Comparison of ENCODE assay signal across 8 cellular contexts in genomic region chr12:51926718-51927117, GRCh38. TPM values are rescaled to one million over a fixed set of nuclear protein-coding genes. Genes with fewer than 3 reads are reported as not detected.
DNase-seq lines count a peak whose midpoint lies in the region; ATAC-seq and TF ChIP-seq lines count a peak whose summit lies in the region.

No MANE protein-coding gene starts in this region.

- H4K8ac ChIP-seq in trophoblast cell (ENCODE audit: low read depth, low read length) = no peak overlapping the region

- no peaks in the 10 kb centered on the region for H3K36me3 ChIP-seq in HCT116 (ENCODE audit: control insufficient read depth in 1 of 2, insufficient read depth in 2 of 2, low read length in 2 of 2)
- no peaks in the 10 kb centered on the region for H3K36me3 ChIP-seq in WERI-Rb-1
- H3K36me3 ChIP-seq in trophoblast cell (ENCODE audit: control insufficient read depth in 1 of 2, insufficient read depth in 2 of 2, low read length in 2 of 2) = no peaks in the 10 kb centered on the region

- RAD21 ChIA-PET in HCT116 (lab: Charles Lee; ENCODE audit: low non-redundant PET in 1 of 2, low total read pairs in 2 of 2, uncharacterized antibody in 2 of 2, unreplicated experiment in 2 of 2) = no interaction called here

- CTCF ChIA-PET in AG04450 (lab: Charles Lee) (interaction anchor here (0.6 to 1.6 kb wide), 7 partner anchors 8 to 107 kb away, joined by 3 to 5 read pairs (median 3); no protein-coding TSS in a partner anchor), HCT116 (lab: Charles Lee) (interaction anchor here (1.1 kb wide), 1 partner anchor 33 kb away, joined by 3 read pairs; no protein-coding TSS in a partner anchor)

- no peak overlapping the region for H2AK5ac ChIP-seq in trophoblast cell (ENCODE audit: low read length)

- BruUV-seq in HCT116 (replicated peaks; lab: Mats Ljungman, UMichigan) = no TSS peak

- H3K27ac ChIP-seq in AG04450 (ENCODE audit: low read depth, low read length) (no peak overlapping the region), HCT116 (ENCODE audit: low read depth, low read length) (no peak overlapping the region), WERI-Rb-1 (no peak overlapping the region), trophoblast cell (ENCODE audit: low read depth, low read length) (no peak overlapping the region)

- H3K27me3 ChIP-seq in AG04450 (ENCODE audit: control insufficient read depth, insufficient read depth, low read length) (peaks cover 8% of the 10 kb centered on the region), HCT116 (ENCODE audit: insufficient read depth, low read length) (no peaks in the 10 kb centered on the region), WERI-Rb-1 (ENCODE audit: insufficient read depth, low read depth, severe bottlenecking) (no peaks in the 10 kb centered on the region), trophoblast cell (ENCODE audit: insufficient read depth, low read length) (no peaks in the 10 kb centered on the region)

- H4K91ac ChIP-seq in trophoblast cell (ENCODE audit: low read depth, low read length) = no peak overlapping the region

- no peak for TF ChIP-seq POLR2A in HCT116 (IDR thresholded peaks at IDR 0.05; ENCODE audit: borderline replicate concordance, extremely low read depth, insufficient read depth, insufficient read length)

- no peaks in the 10 kb centered on the region for H3K79me2 ChIP-seq in HCT116 (ENCODE audit: insufficient read depth, low read length)
- no peaks in the 10 kb centered on the region for H3K79me2 ChIP-seq in trophoblast cell (ENCODE audit: control insufficient read depth, insufficient read depth, low read length, poor library complexity)

- H4K12ac ChIP-seq in trophoblast cell (ENCODE audit: low read depth, low read length) = no peak overlapping the region

- H2BK5ac ChIP-seq in trophoblast cell (ENCODE audit: low read depth, low read length, poor library complexity) = no peak overlapping the region

- no peaks in the 10 kb centered on the region for H4K20me1 ChIP-seq in HCT116 (ENCODE audit: insufficient read depth)

- H3K4me3 ChIP-seq in AG04450 (ENCODE audit: low read depth, low read length) (no peak overlapping the region), HCT116 (replicated peaks in 1 of 2; ENCODE audit: low read depth in 1 of 2, low read length in 2 of 2) (no peak overlapping the region), WERI-Rb-1 (ENCODE audit: low read depth, low read length) (no peak overlapping the region), trophoblast cell (ENCODE audit: low read depth, low read length) (no peak overlapping the region)

- peaks cover 0 to 12% of the 10 kb centered on the region in 2 experiments; a peak in 1 of 4 replicates for H3K4me1 ChIP-seq in HCT116 (ENCODE audit: control insufficient read depth in 1 of 2, insufficient read depth in 2 of 2, low read length in 2 of 2)
- peaks cover 8 to 15% of the 10 kb centered on the region in 2 experiments for H3K4me1 ChIP-seq in trophoblast cell (ENCODE audit: control insufficient read depth in 1 of 2, insufficient read depth in 2 of 2, low read length in 2 of 2)

- ATAC-seq in HCT116 (peak; percentile 70), HG03025 (IDR thresholded peaks at IDR 0.05; ENCODE audit: low FRiP score, unreplicated experiment) (no peak), GM19467 (IDR thresholded peaks at IDR 0.05; ENCODE audit: unreplicated experiment) (no peak)

- no peak overlapping the region for H2BK120ac ChIP-seq in trophoblast cell (ENCODE audit: insufficient read depth, low read length, poor library complexity)

- H2AFZ ChIP-seq in HCT116 (ENCODE audit: low read depth, low read length, poor library complexity, severe bottlenecking) (no peak overlapping the region), trophoblast cell (ENCODE audit: insufficient read depth, low read length, poor library complexity) (no peak overlapping the region)

- WGBS in trophoblast cell (ENCODE audit: extremely low coverage, insufficient coverage, insufficient read length) = no CpG with 5 or more reads among the region's 2 CpGs

- no peak overlapping the region for H3K23ac ChIP-seq in trophoblast cell (ENCODE audit: low read length)

- no peaks in the 10 kb centered on the region for H3K9me2 ChIP-seq in HCT116 (ENCODE audit: insufficient read depth)

- POLR2A ChIA-PET in AG04450 (lab: Yijun Ruan, JAX) (no interaction called here), HCT116 (lab: Charles Lee) (no interaction called here)

- H3K4me2 ChIP-seq in HCT116 (ENCODE audit: low read length) = no peak overlapping the region
- H3K4me2 ChIP-seq in trophoblast cell (ENCODE audit: low read length) = no peak overlapping the region

- intact Hi-C loops in HCT116 (cut with micrococcal nuclease) = loop anchor here (1.0 kb wide), 1 partner anchor 54 kb away; no protein-coding TSS in a partner anchor

- H3K79me1 ChIP-seq in trophoblast cell (ENCODE audit: low read length) = peaks cover 7% of the 10 kb centered on the region

- TF ChIP-seq CTCF in AG04450 (IDR thresholded peaks at IDR 0.05; ENCODE audit: low read depth, low read length) = peak; percentile 56
- TF ChIP-seq CTCF in HCT116 (IDR thresholded peaks at IDR 0.05 in 2 of 3, conservative IDR thresholded peaks at IDR 0.05 in 1 of 3; ENCODE audit: borderline replicate concordance in 1 of 3, insufficient read depth in 1 of 3, low read depth in 2 of 3, low read length in 2 of 3) = peak; percentile 64 to 75 (median 72); a peak in 5 of 6 replicates
- peak; percentile 60 for TF ChIP-seq CTCF in WERI-Rb-1 (IDR thresholded peaks at IDR 0.05; ENCODE audit: low read depth, low read length)

- H3K4ac ChIP-seq in trophoblast cell (ENCODE audit: low read depth, low read length) = no peak overlapping the region

- DNase-seq in AG04450 (ENCODE audit: low read depth, low spot score) (no peak), HCT116 (ENCODE audit: low read depth, low spot score) (peak; percentile 48), WERI-Rb-1 (peak; percentile 48), trophoblast cell (peak; percentile 56 to 76), hepatic stellate cell (ENCODE audit: low spot score) (no peak)
- DNase-seq in effector CD8-positive, alpha-beta T cell (lab: John Stamatoyannopoulos, UW) = peak; percentile 20

- H3K9me3 ChIP-seq in AG04450 (ENCODE audit: control insufficient read depth, insufficient read depth, low read length) = no peaks in the 10 kb centered on the region
- no peaks in the 10 kb centered on the region for H3K9me3 ChIP-seq in HCT116 (ENCODE audit: control insufficient read depth in 1 of 2, insufficient read depth in 1 of 2, low read depth in 1 of 2, low read length in 2 of 2)
- no peaks in the 10 kb centered on the region for H3K9me3 ChIP-seq in WERI-Rb-1 (ENCODE audit: severe bottlenecking)
- H3K9me3 ChIP-seq in trophoblast cell (ENCODE audit: insufficient read depth, low read depth, low read length) = no peaks in the 10 kb centered on the region

- no peak overlapping the region for H3K9ac ChIP-seq in HCT116 (ENCODE audit: low read length)
- no peak overlapping the region for H3K9ac ChIP-seq in trophoblast cell (ENCODE audit: low read length)

- TF ChIP-seq RAD21 in HCT116 (IDR thresholded peaks at IDR 0.05; ENCODE audit: low read depth) = peak; percentile 73

- H3K14ac ChIP-seq in trophoblast cell (ENCODE audit: low read length) = no peak overlapping the region

- no peak overlapping the region for H2BK12ac ChIP-seq in trophoblast cell (ENCODE audit: low read length)

- no peak overlapping the region for H3K18ac ChIP-seq in trophoblast cell (ENCODE audit: low read length)

TF ChIP-seq in HCT116, 20 proteins besides CTCF, POLR2A, EP300 and RAD21 (continues in another document):
- TF ChIP-seq ZBTB33 (IDR thresholded peaks at IDR 0.05; ENCODE audit: extremely low read depth, insufficient replicate concordance, low read length) (no peak), FOSL1 (IDR thresholded peaks at IDR 0.05; ENCODE audit: low read depth) (no peak), SP1 (IDR thresholded peaks at IDR 0.05; ENCODE audit: low read depth) (no peak)

RNA-seq across cellular contexts. Expression of gene ACVRL1, which starts 19.4 kb away (rescaled TPM):
- 11.1 and 13.4 TPM in 2 replicates for polyA plus RNA-seq in AG04450 (2011; rRNA removed)
- 22.7 and 24.7 TPM in 2 replicates for polyA minus RNA-seq in AG04450 (2011; rRNA and poly(A)+ RNA removed)
- total RNA-seq in HCT116 (2021; ENCODE audit: unreplicated experiment) = 2.5 TPM
- polyA plus RNA-seq in HCT116 (2012) = 1.6 and 1.8 TPM in 2 replicates
- 2.8 and 3.1 TPM in 2 replicates for polyA plus RNA-seq in trophoblast cell (2013)

RNA-seq across cellular contexts. Expression of gene ACVR1B, which starts 24.8 kb away (rescaled TPM):
- polyA plus RNA-seq in AG04450 (2011; rRNA removed) = 16.4 and 16.6 TPM in 2 replicates
- polyA minus RNA-seq in AG04450 (2011; rRNA and poly(A)+ RNA removed) = 19.7 and 20.3 TPM in 2 replicates
- 22.7 TPM for total RNA-seq in HCT116 (2021; ENCODE audit: unreplicated experiment)
- polyA plus RNA-seq in HCT116 (2012) = 16.8 and 17.6 TPM in 2 replicates
- 8.2 TPM in 2 replicates for polyA plus RNA-seq in trophoblast cell (2013)

RNA-seq across cellular contexts. Expression of gene ANKRD33, which starts 38.8 kb away (rescaled TPM):
- not detected in 2 replicates for polyA plus RNA-seq in AG04450 (2011; rRNA removed)
- polyA minus RNA-seq in AG04450 (2011; rRNA and poly(A)+ RNA removed) = 0.09 TPM in 1 of 2 replicates, not detected in the other
- total RNA-seq in HCT116 (2021; ENCODE audit: unreplicated experiment) = not detected
- polyA plus RNA-seq in HCT116 (2012) = 0.04 and 0.05 TPM in 2 replicates
- polyA plus RNA-seq in trophoblast cell (2013) = 0.17 and 0.38 TPM in 2 replicates

Comparison
In these comparisons a context has a peak if more than half of its experiments do, and no peak if none do; other contexts are left out.
1. DNase-seq: peak in HCT116 (single experiment), WERI-Rb-1 (single experiment), effector CD8-positive, alpha-beta T cell (single experiment) and trophoblast cell (2 of 2); none in AG04450 (single experiment) and hepatic stellate cell (single experiment).
2. Peak in every context shown above with its lines, with median percentiles within 50 percentile points of each other: CTCF ChIP-seq.